Comparison of ENCODE assay signal across 9 cellular contexts in the genomic region with DNA sequence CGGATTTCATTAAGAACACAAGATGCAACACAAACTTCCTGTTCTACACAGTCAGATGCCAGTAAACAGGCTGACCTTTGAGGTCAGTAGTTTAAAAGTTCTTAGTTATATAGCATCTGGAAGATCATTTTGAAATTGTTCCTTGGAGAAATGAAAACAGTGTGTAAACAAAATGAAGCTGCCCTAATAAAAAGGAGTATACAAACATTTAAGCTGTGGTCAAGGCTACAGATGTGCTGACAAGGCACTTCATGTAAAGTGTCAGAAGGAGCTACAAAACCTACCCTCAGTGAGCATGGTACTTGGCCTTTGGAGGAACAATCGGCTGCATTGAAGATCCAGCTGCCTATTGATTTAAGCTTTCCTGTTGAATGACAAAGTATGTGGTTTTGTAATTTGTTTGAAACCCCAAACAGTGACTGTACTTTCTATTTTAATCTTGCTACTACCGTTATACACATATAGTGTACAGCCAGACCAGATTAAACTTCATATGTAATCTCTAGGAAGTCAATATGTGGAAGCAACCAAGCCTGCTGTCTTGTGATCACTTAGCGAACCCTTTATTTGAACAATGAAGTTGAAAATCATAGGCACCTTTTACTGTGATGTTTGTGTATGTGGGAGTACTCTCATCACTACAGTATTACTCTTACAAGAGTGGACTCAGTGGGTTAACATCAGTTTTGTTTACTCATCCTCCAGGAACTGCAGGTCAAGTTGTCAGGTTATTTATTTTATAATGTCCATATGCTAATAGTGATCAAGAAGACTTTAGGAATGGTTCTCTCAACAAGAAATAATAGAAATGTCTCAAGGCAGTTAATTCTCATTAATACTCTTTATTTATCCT. TPM values are rescaled to one million over a fixed set of nuclear protein-coding genes. Genes with fewer than 3 reads are reported as not detected.
DNase-seq lines count a peak whose midpoint lies in the region; ATAC-seq and TF ChIP-seq lines count a peak whose summit lies in the region.
"Had no signal": no experiment of that assay in that cellular context is flagged by ENCODE, and none has a peak within 500 bp of the region (broad histone marks: within the 10 kb centered on the region; RNA-seq: fewer than 3 reads in every experiment).

No MANE protein-coding gene starts in this region.

- peak overlapping the region; percentile 51 for H3K27ac Mint-ChIP-seq in activated CD4-positive, alpha-beta memory T cell treated with anti-CD3 and anti-CD28 coated beads, Interleukin-2, amount 10 ng/mL, durations not matched to agents 7 days and 5 days

- no peak overlapping the region for H3K4me3 ChIP-seq in lower lobe of right lung
- H3K4me3 ChIP-seq in A673 (ENCODE audit: low read depth, low read length, poor library complexity, severe bottlenecking) = no peak overlapping the region

- peak; percentile 17 for DNase-seq in COLO668 (lab: John Stamatoyannopoulos, UW; ENCODE audit: unreplicated experiment)
- DNase-seq in activated CD4-positive, alpha-beta memory T cell treated with anti-CD3 and anti-CD28 coated beads, Interleukin-2, amount 10 ng/mL, durations not matched to agents 7 days and 5 days = no peak
- DNase-seq in lower lobe of right lung = no peak
- no peak for DNase-seq in A673 (ENCODE audit: low spot score)
- DNase-seq in NCI-H1436 treated with DMSO at 0.1 percent for 48 hours (lab: John Stamatoyannopoulos, UW) = no peak
- DNase-seq in OCI-M2 (lab: John Stamatoyannopoulos, UW; ENCODE audit: unreplicated experiment) = no peak

- CTCF ChIA-PET in activated CD4-positive, alpha-beta memory T cell treated with anti-CD3 and anti-CD28 coated beads, Interleukin-2, amount 10 ng/mL, durations not matched to agents 7 days and 5 days (lab: Charles Lee) = interaction anchor here (0.9 to 2.9 kb wide), 3 partner anchors 10 to 24 kb away, joined by 3 to 11 read pairs (median 4); no protein-coding TSS in a partner anchor
- CTCF ChIA-PET in A673 (lab: Charles Lee) = no interaction called here

- peaks cover 5% of the 10 kb centered on the region for H3K9me3 Mint-ChIP-seq in activated CD4-positive, alpha-beta memory T cell treated with anti-CD3 and anti-CD28 coated beads, Interleukin-2, amount 10 ng/mL, durations not matched to agents 7 days and 5 days

- H3K36me3 Mint-ChIP-seq in activated CD4-positive, alpha-beta memory T cell treated with anti-CD3 and anti-CD28 coated beads, Interleukin-2, amount 10 ng/mL, durations not matched to agents 7 days and 5 days (ENCODE audit: low read depth) = peaks cover 84% of the 10 kb centered on the region

- H3K4me1 Mint-ChIP-seq in activated CD4-positive, alpha-beta memory T cell treated with anti-CD3 and anti-CD28 coated beads, Interleukin-2, amount 10 ng/mL, durations not matched to agents 7 days and 5 days = peaks cover 83% of the 10 kb centered on the region

- intact Hi-C loops in lower lobe of right lung (cut with DNase I) = no loop called here
- intact Hi-C loops in A673 (cut with micrococcal nuclease; ENCODE audit: unreplicated experiment) = no loop called here

- H3K27ac ChIP-seq in lower lobe of right lung (no peak overlapping the region), A673 (ENCODE audit: low read depth, low read length, poor library complexity, severe bottlenecking) (no peak overlapping the region)

- H3K27me3 ChIP-seq in lower lobe of right lung (ENCODE audit: low read depth) = no peaks in the 10 kb centered on the region
- H3K27me3 ChIP-seq in A673 (replicated peaks; ENCODE audit: insufficient read depth, low read depth, low read length, poor library complexity) = no peaks in the 10 kb centered on the region

- ATAC-seq in HG02852 (IDR thresholded peaks at IDR 0.05; ENCODE audit: unreplicated experiment) (peak; percentile 29), lower lobe of right lung (peak; percentile 36 to 66), HG03432 (IDR thresholded peaks at IDR 0.05; ENCODE audit: unreplicated experiment) (no peak)

- H3K36me3 ChIP-seq in lower lobe of right lung (no peaks in the 10 kb centered on the region), A673 (ENCODE audit: insufficient read depth, low read length, poor library complexity, severe bottlenecking) (no peaks in the 10 kb centered on the region)

- peak overlapping the region; percentile 1 for H3K4me3 Mint-ChIP-seq in activated CD4-positive, alpha-beta memory T cell treated with anti-CD3 and anti-CD28 coated beads, Interleukin-2, amount 10 ng/mL, durations not matched to agents 7 days and 5 days

- POLR2A ChIA-PET in activated CD4-positive, alpha-beta memory T cell treated with anti-CD3 and anti-CD28 coated beads, Interleukin-2, amount 10 ng/mL, durations not matched to agents 7 days and 5 days (lab: Charles Lee) = interaction anchor here (0.7 to 4.7 kb wide), 5 partner anchors 13 to 74 kb away, joined by 3 to 121 read pairs (median 23); partner anchors contain the start of gene PTGER2
- POLR2A ChIA-PET in A673 (lab: Charles Lee; ENCODE audit: low non-redundant PET) = no interaction called here

- TF ChIP-seq CTCF in lower lobe of right lung (IDR thresholded peaks at IDR 0.05) = no peak
- TF ChIP-seq CTCF in A673 (conservative IDR thresholded peaks at IDR 0.05; ENCODE audit: low read depth, low read length) = no peak

- peaks cover 2% of the 10 kb centered on the region for H3K27me3 Mint-ChIP-seq in activated CD4-positive, alpha-beta memory T cell treated with anti-CD3 and anti-CD28 coated beads, Interleukin-2, amount 10 ng/mL, durations not matched to agents 7 days and 5 days

- H3K4me1 ChIP-seq in lower lobe of right lung = peaks cover 14% of the 10 kb centered on the region
- H3K4me1 ChIP-seq in A673 (ENCODE audit: insufficient read depth, low read length, poor library complexity, severe bottlenecking) = no peaks in the 10 kb centered on the region

- H3K9me3 ChIP-seq in lower lobe of right lung (no peaks in the 10 kb centered on the region), A673 (ENCODE audit: low read depth, low read length, poor library complexity, severe bottlenecking) (no peaks in the 10 kb centered on the region)

- BruUV-seq in A673 (replicated peaks; lab: Mats Ljungman, UMichigan) = no TSS peak

RNA-seq across cellular contexts. Expression of gene PTGER2, which starts 13.5 kb away (rescaled TPM):
- total RNA-seq in activated CD4-positive, alpha-beta memory T cell treated with anti-CD3 and anti-CD28 coated beads, Interleukin-2, amount 10 ng/mL, durations not matched to agents 7 days and 5 days = 100 to 1,000 TPM; 108 to 112 TPM
- total RNA-seq in lower lobe of right lung (6.2 TPM), A673 (2021) (not detected in 2 replicates)
- total RNA-seq: dermis microvascular lymphatic vessel endothelial cell had no signal

Comparison
In these comparisons a context has a peak if more than half of its experiments do, and no peak if none do; other contexts are left out.
1. RNA of gene PTGER2, which starts 13.5 kb away (total RNA-seq): 108 to 112 TPM in activated CD4-positive, alpha-beta memory T cell treated with anti-CD3 and anti-CD28 coated beads, Interleukin-2, amount 10 ng/mL, durations not matched to agents 7 days and 5 days; 6.2 TPM in lower lobe of right lung (single experiment) and not detected in A673; every median in the first group is over 10 times any median in the second.